In genomic region chr2:123015186-123015585, GRCh38 we compare ENCODE assay signal across 15 cellular contexts.
DNase-seq lines count a peak whose midpoint lies in the region; ATAC-seq and TF ChIP-seq lines count a peak whose summit lies in the region.
"Had no signal": no experiment of that assay in that cellular context is flagged by ENCODE, and none has a peak within 500 bp of the region (broad histone marks: within the 10 kb centered on the region; RNA-seq: fewer than 3 reads in every experiment).

No MANE protein-coding gene starts in this region.

- no peak overlapping the region for H2AFZ ChIP-seq in hepatocyte
- H2AFZ ChIP-seq in neural cell (ENCODE audit: low read depth, low read length), result no peak overlapping the region
- no peak overlapping the region for H2AFZ ChIP-seq in neuronal stem cell (ENCODE audit: low read length)
- H2AFZ ChIP-seq: GM23338 had no signal

- H3K18ac ChIP-seq in neuronal stem cell (ENCODE audit: low read length), result no peak overlapping the region

- TF ChIP-seq CTCF in hepatocyte (IDR thresholded peaks at IDR 0.05; ENCODE audit: poor library complexity) (no peak), neural cell (IDR thresholded peaks at IDR 0.05; ENCODE audit: poor library complexity, severe bottlenecking) (no peak), BE2C (IDR thresholded peaks at IDR 0.05; ENCODE audit: low read depth, low read length) (no peak)

- H2AK5ac ChIP-seq in neuronal stem cell (ENCODE audit: low read depth, low read length), result no peak overlapping the region

- no peak overlapping the region for H2BK5ac ChIP-seq in neuronal stem cell (ENCODE audit: low read length)

- TF ChIP-seq EP300 in neural cell (conservative IDR thresholded peaks at IDR 0.05; ENCODE audit: poor library complexity, severe bottlenecking), result no peak

- no peak overlapping the region for H2BK120ac ChIP-seq in neuronal stem cell (ENCODE audit: low read depth, low read length)

- H3K79me1 ChIP-seq in neuronal stem cell (ENCODE audit: low read depth, low read length), result no peaks in the 10 kb centered on the region

- no peaks in the 10 kb centered on the region for H3K36me3 ChIP-seq in hepatocyte (replicated peaks; ENCODE audit: insufficient read depth, low read depth)
- no peaks in the 10 kb centered on the region for H3K36me3 ChIP-seq in neural cell (ENCODE audit: insufficient read depth, low read length)
- H3K36me3 ChIP-seq in BE2C, result no peaks in the 10 kb centered on the region
- no peaks in the 10 kb centered on the region for H3K36me3 ChIP-seq in neuronal stem cell (replicated peaks in 1 of 2; ENCODE audit: control insufficient read depth in 2 of 2, insufficient read depth in 2 of 2, low read length in 2 of 2)
- H3K36me3 ChIP-seq: BLaER1 treated with 17β-estradiol and CSF1 and Interleukin-3, amounts not matched to agents 10 nM and 100 nM had no signal

- no peak overlapping the region for H2BK12ac ChIP-seq in neuronal stem cell (ENCODE audit: low read length)

- H3K79me2 ChIP-seq in hepatocyte (no peaks in the 10 kb centered on the region), neural cell (replicated peaks; ENCODE audit: insufficient read depth, low read length) (no peaks in the 10 kb centered on the region)

- H3K14ac ChIP-seq in neuronal stem cell (ENCODE audit: low read length), result no peak overlapping the region

- no peak overlapping the region for H3K4me2 ChIP-seq in hepatocyte
- peak overlapping the region; percentile 26 for H3K4me2 ChIP-seq in neural cell (ENCODE audit: low read length)
- H3K4me2 ChIP-seq in neuronal stem cell (ENCODE audit: insufficient read depth, low read length, poor library complexity, severe bottlenecking), result no peak overlapping the region
- H3K4me2 ChIP-seq: BLaER1 treated with 17β-estradiol and CSF1 and Interleukin-3, amounts not matched to agents 10 nM and 100 nM; GM23338 had no signal

- H3K4me1 ChIP-seq in hepatocyte (ENCODE audit: insufficient read depth) (no peaks in the 10 kb centered on the region), BE2C (no peaks in the 10 kb centered on the region), neuronal stem cell (ENCODE audit: control insufficient read depth in 2 of 2, insufficient read depth in 1 of 2, low read depth in 1 of 2, low read length in 2 of 2) (no peaks in the 10 kb centered on the region)
- H3K4me1 ChIP-seq: BLaER1 treated with 17β-estradiol and CSF1 and Interleukin-3, amounts not matched to agents 10 nM and 100 nM had no signal

- no peak overlapping the region for H3K27ac ChIP-seq in hepatocyte
- peak overlapping the region; percentile 60 for H3K27ac ChIP-seq in neural cell (ENCODE audit: low read length)
- no peak overlapping the region for H3K27ac ChIP-seq in neuronal stem cell (replicated peaks; ENCODE audit: low read length)
- H3K27ac ChIP-seq: BLaER1 treated with 17β-estradiol and CSF1 and Interleukin-3, amounts not matched to agents 10 nM and 100 nM had no signal

- H4K20me1 ChIP-seq in hepatocyte (ENCODE audit: insufficient read depth, poor library complexity, severe bottlenecking) (no peaks in the 10 kb centered on the region), neural cell (ENCODE audit: insufficient read depth) (no peaks in the 10 kb centered on the region)
- H4K20me1 ChIP-seq: BLaER1 treated with 17β-estradiol and CSF1 and Interleukin-3, amounts not matched to agents 10 nM and 100 nM had no signal

- H3K4ac ChIP-seq in neuronal stem cell (ENCODE audit: low read length), result no peak overlapping the region

- no peak overlapping the region for H4K8ac ChIP-seq in neuronal stem cell (ENCODE audit: low read depth, low read length)

- no peaks in the 10 kb centered on the region for H3K9me3 ChIP-seq in hepatocyte (ENCODE audit: low read depth)
- no peaks in the 10 kb centered on the region for H3K9me3 ChIP-seq in neural cell (ENCODE audit: low read length)
- H3K9me3 ChIP-seq in BE2C, result no peaks in the 10 kb centered on the region
- H3K9me3 ChIP-seq in neuronal stem cell (replicated peaks in 1 of 2; ENCODE audit: control insufficient read depth in 2 of 2, insufficient read depth in 1 of 2, low read depth in 1 of 2, low read length in 2 of 2), result no peaks in the 10 kb centered on the region
- H3K9me3 ChIP-seq: BLaER1 treated with 17β-estradiol and CSF1 and Interleukin-3, amounts not matched to agents 10 nM and 100 nM had no signal

- 44% methylated on average over 2 of the region's 2 CpGs for WGBS in hepatocyte (ENCODE audit: low lambda C conversion rate, missing lambda C conversion rate)
- WGBS in neuronal stem cell (ENCODE audit: extremely low coverage in 2 of 2, insufficient read length in 2 of 2, insufficient replicate concordance in 1 of 2), 2 donors, result no CpG with 5 or more reads among the region's 2 CpGs

- H3K9me2 ChIP-seq in hepatocyte (replicated peaks; ENCODE audit: insufficient read depth) (no peaks in the 10 kb centered on the region), neural cell (ENCODE audit: insufficient read depth, low read length) (no peaks in the 10 kb centered on the region)

- no peak for ATAC-seq in GM19467 (IDR thresholded peaks at IDR 0.05; ENCODE audit: unreplicated experiment)
- ATAC-seq: GM23338 had no signal

- DNase-seq in HuH-7 (ENCODE audit: low spot score), result peak; percentile 12
- peak; percentile 16 for DNase-seq in NCI-H146 treated with DMSO at 0.1 percent for 48 hours (lab: John Stamatoyannopoulos, UW; ENCODE audit: unreplicated experiment)
- DNase-seq in hepatocyte (ENCODE audit: low spot score), result peak; percentile 48
- no peak for DNase-seq in BE2C
- no peak for DNase-seq in neuronal stem cell (ENCODE audit: low spot score)
- DNase-seq: 8988T; CD4-positive, CD25-positive, alpha-beta regulatory T cell; CD8-positive, alpha-beta memory T cell; COR-L47; HCEC 1CT; IMR-90 had no signal

- H3K23ac ChIP-seq in neuronal stem cell (ENCODE audit: low read depth, low read length, poor library complexity), result no peak overlapping the region

- H3F3A ChIP-seq in neural cell (ENCODE audit: insufficient read depth, low read length, poor library complexity, severe bottlenecking), result no peaks in the 10 kb centered on the region

- H3K4me3 ChIP-seq in hepatocyte, result no peak overlapping the region
- peak overlapping the region; percentile 6 for H3K4me3 ChIP-seq in neural cell (ENCODE audit: low read length)
- no peak overlapping the region for H3K4me3 ChIP-seq in BE2C (ENCODE audit: low read depth, low read length)
- no peak overlapping the region for H3K4me3 ChIP-seq in neuronal stem cell (ENCODE audit: low read length in 2 of 2)
- H3K4me3 ChIP-seq: BLaER1 treated with 17β-estradiol and CSF1 and Interleukin-3, amounts not matched to agents 10 nM and 100 nM; GM23338 had no signal

- no peak for TF ChIP-seq RAD21 in neural cell (conservative IDR thresholded peaks at IDR 0.05)

- no peak overlapping the region for H4K91ac ChIP-seq in neuronal stem cell (ENCODE audit: low read depth, low read length, poor library complexity)

- peak overlapping the region; percentile 13 for H3K9ac ChIP-seq in neural cell (ENCODE audit: low read length)
- H3K9ac ChIP-seq in neuronal stem cell (ENCODE audit: low read depth, low read length, poor library complexity), result no peak overlapping the region
- H3K9ac ChIP-seq: BLaER1 treated with 17β-estradiol and CSF1 and Interleukin-3, amounts not matched to agents 10 nM and 100 nM had no signal

- H3K27me3 ChIP-seq in hepatocyte (no peaks in the 10 kb centered on the region), neural cell (ENCODE audit: insufficient read depth, low read depth, low read length) (no peaks in the 10 kb centered on the region), BE2C (no peaks in the 10 kb centered on the region), neuronal stem cell (ENCODE audit: control insufficient read depth in 3 of 3, insufficient read depth in 3 of 3, low read depth in 1 of 3, low read length in 3 of 3) (no peaks in the 10 kb centered on the region)
- H3K27me3 ChIP-seq: BLaER1 treated with 17β-estradiol and CSF1 and Interleukin-3, amounts not matched to agents 10 nM and 100 nM had no signal

- no peak overlapping the region for H2BK15ac ChIP-seq in neuronal stem cell (ENCODE audit: low read length)

TF ChIP-seq in neural cell, 6 proteins besides CTCF, POLR2A, EP300 and RAD21:
- TF ChIP-seq TAF1 (IDR thresholded peaks at IDR 0.05; ENCODE audit: low read depth) (no peak), MXI1 (conservative IDR thresholded peaks at IDR 0.05; ENCODE audit: poor library complexity, severe bottlenecking) (no peak), EZH2 (IDR thresholded peaks at IDR 0.05; ENCODE audit: borderline replicate concordance, insufficient read depth, low read length, poor library complexity, severe bottlenecking) (no peak), REST (IDR thresholded peaks at IDR 0.05; ENCODE audit: borderline replicate concordance) (no peak), POLR2AphosphoS5 (IDR thresholded peaks at IDR 0.05) (no peak), SMC3 (conservative IDR thresholded peaks at IDR 0.05; ENCODE audit: poor library complexity) (no peak)
TF ChIP-seq in neural cell: peak in this region for 0.

Comparison
In these comparisons a context has a peak if more than half of its experiments do, and no peak if none do; other contexts are left out.
1. DNase-seq: peak in HuH-7 (single experiment), NCI-H146 treated with DMSO at 0.1 percent for 48 hours (single experiment) and hepatocyte (single experiment); none in BE2C (single experiment) and neuronal stem cell (single experiment).